In genomic region chr7:92508949-92509348, GRCh38 we compare ENCODE assay signal across 32 cellular contexts. TPM values are rescaled to one million over a fixed set of nuclear protein-coding genes. Genes with fewer than 3 reads are reported as not detected.
"Had no signal": no experiment of that assay in that cellular context is flagged by ENCODE, and none has a peak within 500 bp of the region (broad histone marks: within the 10 kb centered on the region; RNA-seq: fewer than 3 reads in every experiment).

No MANE protein-coding gene starts in this region.

- H3K4me1 ChIP-seq: neural progenitor cell, parathyroid adenoma, psoas muscle, stomach, thyroid gland, tibial nerve, upper lobe of right lung, uterus had no signal

- H3K27me3 ChIP-seq: neural progenitor cell, ovary, stomach, thyroid gland, tibial nerve, upper lobe of right lung, uterus had no signal

- H3K4me3 ChIP-seq: neural progenitor cell, ovary, psoas muscle, skin epidermis, stomach, thoracic aorta, thyroid gland, tibial nerve, upper lobe of right lung, uterus had no signal

- H3K36me3 ChIP-seq: ovary, uterus had no signal

- ATAC-seq: naive thymus-derived CD4-positive, alpha-beta T cell; natural killer cell; psoas muscle; right cardiac atrium; sciatic nerve; stimulated activated effector memory CD8-positive, alpha-beta T cell treated with anti-CD3 and anti-CD28 coated beads, Interleukin-12 subunit alpha, Interleukin-12 subunit beta, amount 100 ng/mL, for 72 hours; stimulated activated naive B cell treated with anti-CD40 and anti-IgM and Interleukin-4, amounts not matched to agents 10 μg/mL and 1 μg/mL and 100 μg/mL, for 72 hours; upper lobe of right lung had no signal

- H3K27ac ChIP-seq: neural progenitor cell, ovary, parathyroid adenoma, psoas muscle, skin epidermis, stomach, thoracic aorta, thyroid gland, tibial nerve, upper lobe of right lung, uterus had no signal

- H3K79me2 ChIP-seq: parathyroid adenoma had no signal

- H3K4me2 ChIP-seq: neural progenitor cell had no signal

- DNase-seq: naive thymus-derived CD4-positive, alpha-beta T cell; natural killer cell; occipital lobe; ovary; posterior cingulate gyrus; psoas muscle; right cardiac atrium; stimulated activated CD4-positive, alpha-beta T cell treated with anti-CD3 and anti-CD28 coated beads, Interleukin-15, amount 100 ng/mL, for 24 hours; stimulated activated CD4-positive, alpha-beta T cell treated with anti-CD3 and anti-CD28 coated beads, Interleukin-2, amount 100 ng/mL, for 24 hours; stimulated activated CD4-positive, alpha-beta T cell treated with anti-CD3 and anti-CD28 coated beads, Interleukin-2, amount 100 ng/mL, for 48 hours; stimulated activated CD4-positive, alpha-beta T cell treated with anti-CD3 and anti-CD28 coated beads, Interleukin-4, amount 100 ng/mL, for 24 hours; stimulated activated naive B cell treated with anti-CD40 and anti-IgM and Interleukin-4, amounts not matched to agents 10 μg/mL and 1 μg/mL and 100 μg/mL, for 72 hours; stimulated activated naive CD4-positive, alpha-beta T cell treated with Interleukin-2 at 50 U/mL for 16 hours; stomach; thyroid gland; trophoblast cell; upper lobe of right lung; uterus had no signal

- H2AFZ ChIP-seq: neural progenitor cell, parathyroid adenoma had no signal

- H3K9me3 ChIP-seq: ovary, psoas muscle, stomach, thoracic aorta, thyroid gland, tibial nerve, upper lobe of right lung, uterus had no signal

- H3K9ac ChIP-seq: neural progenitor cell, parathyroid adenoma had no signal

RNA-seq across cellular contexts. Expression of gene ERVW-1, which starts 31.2 kb away (rescaled TPM):
- total RNA-seq: natural killer cell, occipital lobe, osteoblast, ovary, progenitor cell of endocrine pancreas, psoas muscle, renal cortical epithelial cell, right cardiac atrium, subcutaneous adipose tissue, temporal lobe, thoracic aorta, thyroid gland, tibial nerve, upper lobe of right lung, urinary bladder, uterus had no signal
- polyA plus RNA-seq: naive thymus-derived CD4-positive, alpha-beta T cell; neural cell; stomach; urinary bladder had no signal
